17 cellular contexts compared by ENCODE assay signal in genomic region chr5:160442824-160443431, GRCh38. TPM values are rescaled to one million over a fixed set of nuclear protein-coding genes. Genes with fewer than 3 reads are reported as not detected.
DNase-seq lines count a peak whose midpoint lies in the region; ATAC-seq and TF ChIP-seq lines count a peak whose summit lies in the region.
"Had no signal": no experiment of that assay in that cellular context is flagged by ENCODE, and none has a peak within 500 bp of the region (broad histone marks: within the 10 kb centered on the region; RNA-seq: fewer than 3 reads in every experiment).

No MANE protein-coding gene starts in this region.

- H3K9me3 ChIP-seq in BE2C: no peaks in the 10 kb centered on the region
- H3K9me3 ChIP-seq: thoracic aorta had no signal

- DNase-seq in fibroblast of pulmonary artery (ENCODE audit: low read depth) (peak; percentile 26), HPDE6-E6E7 (ENCODE audit: extremely low spot score) (no peak), BE2C (no peak), HuH-7.5 (ENCODE audit: low spot score) (no peak), D341Med (ENCODE audit: low spot score) (no peak)
- DNase-seq: activated CD4-positive, alpha-beta T cell treated with anti-CD3 and anti-CD28 coated beads, Interleukin-2, amount 50 U/mL, for 48 hours; activated gamma-delta T cell; CD4-positive, alpha-beta memory T cell; glutamatergic neuron; KBM-7; NCI-H1417 treated with DMSO at 0.1 percent for 48 hours; NCI-H526 treated with DMSO at 0.1 percent for 48 hours had no signal

- no peaks in the 10 kb centered on the region for H3K36me3 ChIP-seq in BE2C
- H3K36me3 ChIP-seq: thoracic aorta had no signal

- H3K27me3 ChIP-seq in BE2C: peaks cover 13% of the 10 kb centered on the region; the same call in 1 of the 2 replicates

- peak; percentile 44 for ATAC-seq in GM18868 (IDR thresholded peaks at IDR 0.05; ENCODE audit: unreplicated experiment)
- ATAC-seq in GM21447 (IDR thresholded peaks at IDR 0.05; ENCODE audit: unreplicated experiment): peak; percentile 16
- ATAC-seq in HG03108 (IDR thresholded peaks at IDR 0.05; ENCODE audit: unreplicated experiment): peak; percentile 25
- ATAC-seq: HCT116 had no signal

- TF ChIP-seq CTCF in fibroblast of pulmonary artery (IDR thresholded peaks at IDR 0.05; ENCODE audit: low read length, missing control alignments) (no peak), BE2C (IDR thresholded peaks at IDR 0.05; ENCODE audit: low read depth, low read length) (no peak)

- H3K4me3 ChIP-seq in fibroblast of pulmonary artery (replicated peaks; ENCODE audit: low read depth, low read length) (no peak overlapping the region), BE2C (ENCODE audit: low read depth, low read length) (no peak overlapping the region)
- H3K4me3 ChIP-seq: thoracic aorta had no signal

- no peaks in the 10 kb centered on the region for H3K4me1 ChIP-seq in BE2C

RNA-seq across cellular contexts. Expression of gene PTTG1, which starts 21.3 kb away (rescaled TPM):
- polyA plus RNA-seq in BE2C (2012; ENCODE audit: insufficient read depth, insufficient read length, low read depth): 20.5 TPM

RNA-seq across cellular contexts. Expression of gene SLU7, which starts 24.0 kb away (rescaled TPM):
- polyA plus RNA-seq in BE2C (2012; ENCODE audit: insufficient read depth, insufficient read length, low read depth): 40.0 TPM

RNA-seq across cellular contexts. Expression of gene FAM200C, which starts 43.1 kb away (rescaled TPM):
- 4.0 TPM for polyA plus RNA-seq in BE2C (2012; ENCODE audit: insufficient read depth, insufficient read length, low read depth)
